1 cellular context compared by ENCODE assay signal in genomic region chr11:2301631-2302272, GRCh38.
A peak's percentile ranks its signal among the peaks of the same experiment; 100 is the strongest.
TF ChIP-seq lines count a peak whose summit lies in the region.

Gene C11orf21 (minus strand): TSS chr11:2301918. CDS start chr11:2301808, 110 bp downstream.
A gene with protein sequence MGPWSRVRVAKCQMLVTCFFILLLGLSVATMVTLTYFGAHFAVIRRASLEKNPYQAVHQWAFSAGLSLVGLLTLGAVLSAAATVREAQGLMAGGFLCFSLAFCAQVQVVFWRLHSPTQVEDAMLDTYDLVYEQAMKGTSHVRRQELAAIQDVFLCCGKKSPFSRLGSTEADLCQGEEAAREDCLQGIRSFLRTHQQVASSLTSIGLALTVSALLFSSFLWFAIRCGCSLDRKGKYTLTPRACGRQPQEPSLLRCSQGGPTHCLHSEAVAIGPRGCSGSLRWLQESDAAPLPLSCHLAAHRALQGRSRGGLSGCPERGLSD (plus strand): TSS chr11:2302013. CDS start chr11:2302150, 137 bp downstream.

TF ChIP-seq in K562, 482 proteins besides CTCF, POLR2A, EP300 and RAD21 (continued from another document and continues in another):
- TF ChIP-seq THRA (IDR thresholded peaks at IDR 0.05) (no peak), CSDE1 (IDR thresholded peaks at IDR 0.05) (no peak), ZFP91 (CRISPR knock-in tag; IDR thresholded peaks at IDR 0.05) (no peak), CHD1 (IDR thresholded peaks at IDR 0.05; ENCODE audit: low read length) (no peak), ZNF77 (CRISPR knock-in tag; IDR thresholded peaks at IDR 0.05) (no peak), ZBTB34 (CRISPR knock-in tag; IDR thresholded peaks at IDR 0.05) (no peak), FIP1L1 (IDR thresholded peaks at IDR 0.05; ENCODE audit: low read depth, low read length, poor library complexity, severe bottlenecking) (no peak), KLF1 (tag; IDR thresholded peaks at IDR 0.05) (no peak), ZSCAN29 (IDR thresholded peaks at IDR 0.05) (0 out of 2 replicates have a peak, but pooled peaks have one; percentile 41), KAT7 (CRISPR knock-in tag; IDR thresholded peaks at IDR 0.05; ENCODE audit: borderline replicate concordance) (no peak), RUNX1 (IDR thresholded peaks at IDR 0.05; ENCODE audit: low read depth) (no peak), ZNF124 (CRISPR knock-in tag; IDR thresholded peaks at IDR 0.05) (no peak), SAFB (IDR thresholded peaks at IDR 0.05; ENCODE audit: borderline replicate concordance, low read depth, low read length) (no peak), ZNF780A (CRISPR knock-in tag; IDR thresholded peaks at IDR 0.05) (no peak), NFRKB (IDR thresholded peaks at IDR 0.05; ENCODE audit: low read depth) (no peak), CCNT2 (IDR thresholded peaks at IDR 0.05; ENCODE audit: borderline replicate concordance, extremely low read depth, insufficient read length, low read depth, low read length) (no peak), PREB (CRISPR knock-in tag; IDR thresholded peaks at IDR 0.05) (no peak), ZNF184 (CRISPR knock-in tag; IDR thresholded peaks at IDR 0.05) (no peak), HDAC1 (IDR thresholded peaks at IDR 0.05) (0 out of 4 replicates have a peak, but pooled peaks of 1 of the 2 experiments have one; percentile 25), CBFA2T2 (conservative IDR thresholded peaks at IDR 0.05) (peak; percentile 74), BRCA1 (IDR thresholded peaks at IDR 0.05) (no peak), BRCA1 (CRISPR knock-in tag; IDR thresholded peaks at IDR 0.05) (no peak), JUND (IDR thresholded peaks at IDR 0.05; ENCODE audit: borderline replicate concordance, low read depth, low read length) (no peak), JUND (tag; IDR thresholded peaks at IDR 0.05; ENCODE audit: borderline replicate concordance, low read depth, low read length) (no peak), C11orf30 (IDR thresholded peaks at IDR 0.05; ENCODE audit: low read depth) (no peak), FOXP1 (CRISPR knock-in tag; IDR thresholded peaks at IDR 0.05) (no peak), ZNF507 (tag; conservative IDR thresholded peaks at IDR 0.05) (no peak), CEBPZ (IDR thresholded peaks at IDR 0.05; ENCODE audit: borderline replicate concordance, low read depth, low read length) (no peak), AFF4 (CRISPR knock-in tag; IDR thresholded peaks at IDR 0.05) (no peak), MTF1 (CRISPR knock-in tag; IDR thresholded peaks at IDR 0.05; ENCODE audit: borderline replicate concordance) (no peak), ZNF165 (CRISPR knock-in tag; IDR thresholded peaks at IDR 0.05; ENCODE audit: borderline replicate concordance) (no peak), FOXM1 (IDR thresholded peaks at IDR 0.05; ENCODE audit: low read depth) (no peak), FOXM1 (CRISPR knock-in tag; IDR thresholded peaks at IDR 0.05; ENCODE audit: low read depth) (no peak), ZNF57 (CRISPR knock-in tag; IDR thresholded peaks at IDR 0.05) (no peak)
- TF ChIP-seq, protein P1, sequence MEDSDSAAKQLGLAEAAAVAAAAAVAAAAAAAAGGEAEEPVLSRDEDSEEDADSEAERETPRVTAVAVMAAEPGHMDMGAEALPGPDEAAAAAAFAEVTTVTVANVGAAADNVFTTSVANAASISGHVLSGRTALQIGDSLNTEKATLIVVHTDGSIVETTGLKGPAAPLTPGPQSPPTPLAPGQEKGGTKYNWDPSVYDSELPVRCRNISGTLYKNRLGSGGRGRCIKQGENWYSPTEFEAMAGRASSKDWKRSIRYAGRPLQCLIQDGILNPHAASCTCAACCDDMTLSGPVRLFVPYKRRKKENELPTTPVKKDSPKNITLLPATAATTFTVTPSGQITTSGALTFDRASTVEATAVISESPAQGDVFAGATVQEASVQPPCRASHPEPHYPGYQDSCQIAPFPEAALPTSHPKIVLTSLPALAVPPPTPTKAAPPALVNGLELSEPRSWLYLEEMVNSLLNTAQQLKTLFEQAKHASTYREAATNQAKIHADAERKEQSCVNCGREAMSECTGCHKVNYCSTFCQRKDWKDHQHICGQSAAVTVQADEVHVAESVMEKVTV (CRISPR knock-in tag; IDR thresholded peaks at IDR 0.05) = no peak
- TF ChIP-seq, protein P2, sequence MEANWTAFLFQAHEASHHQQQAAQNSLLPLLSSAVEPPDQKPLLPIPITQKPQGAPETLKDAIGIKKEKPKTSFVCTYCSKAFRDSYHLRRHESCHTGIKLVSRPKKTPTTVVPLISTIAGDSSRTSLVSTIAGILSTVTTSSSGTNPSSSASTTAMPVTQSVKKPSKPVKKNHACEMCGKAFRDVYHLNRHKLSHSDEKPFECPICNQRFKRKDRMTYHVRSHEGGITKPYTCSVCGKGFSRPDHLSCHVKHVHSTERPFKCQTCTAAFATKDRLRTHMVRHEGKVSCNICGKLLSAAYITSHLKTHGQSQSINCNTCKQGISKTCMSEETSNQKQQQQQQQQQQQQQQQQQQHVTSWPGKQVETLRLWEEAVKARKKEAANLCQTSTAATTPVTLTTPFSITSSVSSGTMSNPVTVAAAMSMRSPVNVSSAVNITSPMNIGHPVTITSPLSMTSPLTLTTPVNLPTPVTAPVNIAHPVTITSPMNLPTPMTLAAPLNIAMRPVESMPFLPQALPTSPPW (CRISPR knock-in tag; IDR thresholded peaks at IDR 0.05) = peak; percentile 94
- TF ChIP-seq, protein P3, sequence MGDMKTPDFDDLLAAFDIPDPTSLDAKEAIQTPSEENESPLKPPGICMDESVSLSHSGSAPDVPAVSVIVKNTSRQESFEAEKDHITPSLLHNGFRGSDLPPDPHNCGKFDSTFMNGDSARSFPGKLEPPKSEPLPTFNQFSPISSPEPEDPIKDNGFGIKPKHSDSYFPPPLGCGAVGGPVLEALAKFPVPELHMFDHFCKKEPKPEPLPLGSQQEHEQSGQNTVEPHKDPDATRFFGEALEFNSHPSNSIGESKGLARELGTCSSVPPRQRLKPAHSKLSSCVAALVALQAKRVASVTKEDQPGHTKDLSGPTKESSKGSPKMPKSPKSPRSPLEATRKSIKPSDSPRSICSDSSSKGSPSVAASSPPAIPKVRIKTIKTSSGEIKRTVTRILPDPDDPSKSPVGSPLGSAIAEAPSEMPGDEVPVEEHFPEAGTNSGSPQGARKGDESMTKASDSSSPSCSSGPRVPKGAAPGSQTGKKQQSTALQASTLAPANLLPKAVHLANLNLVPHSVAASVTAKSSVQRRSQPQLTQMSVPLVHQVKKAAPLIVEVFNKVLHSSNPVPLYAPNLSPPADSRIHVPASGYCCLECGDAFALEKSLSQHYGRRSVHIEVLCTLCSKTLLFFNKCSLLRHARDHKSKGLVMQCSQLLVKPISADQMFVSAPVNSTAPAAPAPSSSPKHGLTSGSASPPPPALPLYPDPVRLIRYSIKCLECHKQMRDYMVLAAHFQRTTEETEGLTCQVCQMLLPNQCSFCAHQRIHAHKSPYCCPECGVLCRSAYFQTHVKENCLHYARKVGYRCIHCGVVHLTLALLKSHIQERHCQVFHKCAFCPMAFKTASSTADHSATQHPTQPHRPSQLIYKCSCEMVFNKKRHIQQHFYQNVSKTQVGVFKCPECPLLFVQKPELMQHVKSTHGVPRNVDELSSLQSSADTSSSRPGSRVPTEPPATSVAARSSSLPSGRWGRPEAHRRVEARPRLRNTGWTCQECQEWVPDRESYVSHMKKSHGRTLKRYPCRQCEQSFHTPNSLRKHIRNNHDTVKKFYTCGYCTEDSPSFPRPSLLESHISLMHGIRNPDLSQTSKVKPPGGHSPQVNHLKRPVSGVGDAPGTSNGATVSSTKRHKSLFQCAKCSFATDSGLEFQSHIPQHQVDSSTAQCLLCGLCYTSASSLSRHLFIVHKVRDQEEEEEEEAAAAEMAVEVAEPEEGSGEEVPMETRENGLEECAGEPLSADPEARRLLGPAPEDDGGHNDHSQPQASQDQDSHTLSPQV (IDR thresholded peaks at IDR 0.05) = no peak
- TF ChIP-seq, protein P4, sequence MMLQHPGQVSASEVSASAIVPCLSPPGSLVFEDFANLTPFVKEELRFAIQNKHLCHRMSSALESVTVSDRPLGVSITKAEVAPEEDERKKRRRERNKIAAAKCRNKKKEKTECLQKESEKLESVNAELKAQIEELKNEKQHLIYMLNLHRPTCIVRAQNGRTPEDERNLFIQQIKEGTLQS (IDR thresholded peaks at IDR 0.05) = no peak
- TF ChIP-seq, protein P4 (CRISPR knock-in tag; conservative IDR thresholded peaks at IDR 0.05) = no peak
